In genomic region chr2:2940702-2941655, GRCh38 we compare ENCODE assay signal across 23 cellular contexts.
"Had no signal": no experiment of that assay in that cellular context is flagged by ENCODE, and none has a peak within 500 bp of the region (broad histone marks: within the 10 kb centered on the region; RNA-seq: fewer than 3 reads in every experiment).

No MANE protein-coding gene starts in this region.

- H3K27ac ChIP-seq: brain microvascular endothelial cell, dorsolateral prefrontal cortex, gastrocnemius medialis, prostate gland, suprapubic skin, transverse colon, uterus had no signal

- H3K4me1 ChIP-seq: gastrocnemius medialis, prostate gland, suprapubic skin, transverse colon, uterus had no signal

- H3K36me3 ChIP-seq: brain microvascular endothelial cell, gastrocnemius medialis, prostate gland, suprapubic skin, transverse colon, uterus had no signal

- ATAC-seq: activated CD8-positive, alpha-beta T cell treated with anti-CD3 and anti-CD28 coated beads, Interleukin-2, amount 10 ng/mL, durations not matched to agents 7 days and 5 days; activated T-cell treated with anti-CD3 and anti-CD28 coated beads, Interleukin-2, amount 50 U/mL, for 4 hours; gastrocnemius medialis; left ventricle myocardium superior; right cardiac atrium had no signal

- H3K9me3 ChIP-seq: gastrocnemius medialis, prostate gland, transverse colon, uterus had no signal

- H3K4me3 ChIP-seq: dorsolateral prefrontal cortex, gastrocnemius medialis, prostate gland, smooth muscle cell, suprapubic skin, transverse colon, uterus had no signal

- H3K27me3 ChIP-seq: brain microvascular endothelial cell, dorsolateral prefrontal cortex, gastrocnemius medialis, transverse colon, uterus had no signal

- DNase-seq: activated CD4-positive, alpha-beta T cell treated with anti-CD3 and anti-CD28 coated beads for 48 hours; activated CD8-positive, alpha-beta memory T cell treated with anti-CD3 and anti-CD28 coated beads, Interleukin-2, amount 50 U/mL, for 4 hours; activated CD8-positive, alpha-beta T cell treated with anti-CD3 and anti-CD28 coated beads, Interleukin-2, amount 10 ng/mL, durations not matched to agents 7 days and 5 days; activated naive CD4-positive, alpha-beta T cell treated with anti-CD3 and anti-CD28 coated beads for 36 hours; activated T-cell treated with anti-CD3 and anti-CD28 coated beads, Interleukin-2, amount 50 U/mL, for 4 hours; aorta; brain microvascular endothelial cell; central memory CD4-positive, alpha-beta T cell; dorsolateral prefrontal cortex; erythroblast; gastrocnemius medialis; head of caudate nucleus; left ventricle myocardium superior; right cardiac atrium; stimulated activated CD4-positive, alpha-beta T cell treated with anti-CD3 and anti-CD28 coated beads, Interleukin-4, amount 100 ng/mL, for 1 hour; stimulated activated naive CD8-positive, alpha-beta T cell treated with anti-CD3 and anti-CD28 coated beads, Interleukin-15, amount 100 ng/mL, for 72 hours; transverse colon; uterus had no signal

- FAIRE-seq: colon, endometrium had no signal
